ENCODE assay signal across 14 cellular contexts in genomic region chr16:303760-304505, GRCh38. TPM values are rescaled to one million over a fixed set of nuclear protein-coding genes. Genes with fewer than 3 reads are reported as not detected.
A peak's percentile ranks its signal among the peaks of the same experiment; 100 is the strongest.
DNase-seq lines count a peak whose midpoint lies in the region; ATAC-seq and TF ChIP-seq lines count a peak whose summit lies in the region.
"Had no signal": no experiment of that assay in that cellular context is flagged by ENCODE, and none has a peak within 500 bp of the region (broad histone marks: within the 10 kb centered on the region; RNA-seq: fewer than 3 reads in every experiment).

No MANE protein-coding gene starts in this region.

- peak; percentile 23 for ATAC-seq in Right ventricle myocardium inferior
- ATAC-seq in T-helper 17 cell: peak; percentile 35
- peak; percentile 69 for ATAC-seq in left colon

- peaks cover 4% of the 10 kb centered on the region for H3K4me1 Mint-ChIP-seq in T-helper 17 cell

- TF ChIP-seq CTCF in right atrium auricular region (IDR thresholded peaks at IDR 0.05): peak in 1 of 2 donors; percentile 14
- TF ChIP-seq CTCF in smooth muscle cell (IDR thresholded peaks at IDR 0.05; ENCODE audit: borderline replicate concordance, insufficient read depth, poor library complexity, severe bottlenecking): no peak
- TF ChIP-seq CTCF in ascending aorta (IDR thresholded peaks at IDR 0.05): no peak

- H3K9ac ChIP-seq in smooth muscle cell (ENCODE audit: low read depth): no peak overlapping the region

- H2AFZ ChIP-seq in smooth muscle cell (ENCODE audit: low read depth): no peak overlapping the region

- H4K20me1 ChIP-seq in smooth muscle cell (ENCODE audit: low read depth): peaks cover 26% of the 10 kb centered on the region

- H3K36me3 ChIP-seq in right atrium auricular region (peaks cover 20% of the 10 kb centered on the region), smooth muscle cell (ENCODE audit: low read depth) (no peaks in the 10 kb centered on the region), ascending aorta (peaks cover 32 to 57% of the 10 kb centered on the region in 2 donors)
- H3K36me3 ChIP-seq: uterus had no signal

- H3K4me3 Mint-ChIP-seq in T-helper 17 cell: no peak overlapping the region

- H3K27ac Mint-ChIP-seq in T-helper 17 cell: no peak overlapping the region

- no peaks in the 10 kb centered on the region for H3K27me3 ChIP-seq in right atrium auricular region
- no peaks in the 10 kb centered on the region for H3K27me3 ChIP-seq in smooth muscle cell (ENCODE audit: low read depth)
- no peaks in the 10 kb centered on the region for H3K27me3 ChIP-seq in ascending aorta
- H3K27me3 ChIP-seq: uterus had no signal

- no peak overlapping the region for H3K4me2 ChIP-seq in smooth muscle cell

- H3F3A ChIP-seq in smooth muscle cell (ENCODE audit: low read depth): no peaks in the 10 kb centered on the region

- H3K27me3 Mint-ChIP-seq in T-helper 17 cell: no peaks in the 10 kb centered on the region

- no peaks in the 10 kb centered on the region for H3K4me1 ChIP-seq in right atrium auricular region
- H3K4me1 ChIP-seq in smooth muscle cell (ENCODE audit: low read depth): no peaks in the 10 kb centered on the region
- H3K4me1 ChIP-seq in ascending aorta: no peaks in the 10 kb centered on the region
- H3K4me1 ChIP-seq: uterus had no signal

- H3K79me2 ChIP-seq in smooth muscle cell (ENCODE audit: low read depth): peaks cover 2% of the 10 kb centered on the region

- no peaks in the 10 kb centered on the region for H3K36me3 Mint-ChIP-seq in T-helper 17 cell (ENCODE audit: low read depth)

- intact Hi-C loops in Right ventricle myocardium inferior (cut with DNase I) (no loop called here), left colon (cut with DNase I, micrococcal nuclease) (no loop called here), ascending aorta (cut with DNase I) (no loop called here)

- H3K9me3 ChIP-seq in right atrium auricular region: no peaks in the 10 kb centered on the region
- H3K9me3 ChIP-seq in T-helper 17 cell (ENCODE audit: control insufficient read depth, low read length, poor library complexity, severe bottlenecking): no peaks in the 10 kb centered on the region
- H3K9me3 ChIP-seq in smooth muscle cell (replicated peaks; ENCODE audit: low read depth): no peaks in the 10 kb centered on the region
- H3K9me3 ChIP-seq in ascending aorta: no peaks in the 10 kb centered on the region
- H3K9me3 ChIP-seq: uterus had no signal

- WGBS in smooth muscle cell (ENCODE audit: low lambda C conversion rate): 96% methylated on average over 43 of the region's 43 CpGs

- H3K27ac ChIP-seq in right atrium auricular region: no peak overlapping the region
- H3K27ac ChIP-seq in smooth muscle cell (ENCODE audit: low read depth): no peak overlapping the region
- no peak overlapping the region for H3K27ac ChIP-seq in ascending aorta
- H3K27ac ChIP-seq: uterus had no signal

- DNase-seq in Right ventricle myocardium inferior (ENCODE audit: missing footprints) (no peak), right atrium auricular region (ENCODE audit: low spot score) (no peak), T-helper 17 cell (no peak), left colon (peak in 1 of 2 donors; percentile 34), GM03348 (ENCODE audit: low spot score) (no peak), NCI-H1930 (lab: John Stamatoyannopoulos, UW) (no peak), smooth muscle cell (lab: John Stamatoyannopoulos, UW; ENCODE audit: unreplicated experiment) (no peak), ascending aorta (ENCODE audit: low spot score in 2 of 2) (no peak)
- DNase-seq: activated CD4-positive, CD25-positive, alpha-beta regulatory T cell treated with anti-CD3 and anti-CD28 coated beads, Interleukin-2, amount 50 U/mL, for 72 hours; MV-4-11; NCI-H446 treated with DMSO at 0.1 percent for 48 hours; SHP77 treated with DMSO at 0.1 percent for 48 hours; stimulated activated CD4-positive, alpha-beta T cell treated with anti-CD3 and anti-CD28 coated beads, Interleukin-12 subunit alpha, Interleukin-12 subunit beta, amount 100 ng/mL, for 4 hours; uterus had no signal

- H3K4me3 ChIP-seq in right atrium auricular region (no peak overlapping the region), smooth muscle cell (no peak overlapping the region), ascending aorta (no peak overlapping the region)
- H3K4me3 ChIP-seq: uterus had no signal

RNA-seq across cellular contexts. Expression of gene PDIA2, which starts 21.0 kb away (rescaled TPM):
- total RNA-seq in Right ventricle myocardium inferior (1.6 TPM), right atrium auricular region (1 to 10 TPM in 1 of 2 donors, under 1 TPM in 1; 0.52 to 5.4 TPM), T-helper 17 cell (under 1 TPM in 1 of 2 donors, not detected in 1; 0.99 TPM), left colon (1 to 10 TPM in 1 of 2 donors, under 1 TPM in 1; 0.67 to 2.1 TPM), smooth muscle cell (0.18 TPM in 1 of 2 replicates, not detected in the other), ascending aorta (not detected)
- 0.43 and 0.86 TPM in 2 replicates for polyA plus RNA-seq in smooth muscle cell

RNA-seq across cellular contexts. Expression of gene ARHGDIG, which starts 23.5 kb away (rescaled TPM):
- total RNA-seq in Right ventricle myocardium inferior: 9.3 TPM
- 1 to 10 TPM; 5.9 to 6.8 TPM for total RNA-seq in right atrium auricular region
- total RNA-seq in T-helper 17 cell: not detected
- 1 to 10 TPM; 2.4 to 6.5 TPM for total RNA-seq in left colon
- total RNA-seq in smooth muscle cell: 0.58 and 0.63 TPM in 2 replicates
- 2.9 and 4.7 TPM in 2 replicates for polyA plus RNA-seq in smooth muscle cell
- not detected for total RNA-seq in ascending aorta

RNA-seq across cellular contexts. Expression of gene RGS11, which starts 28.2 kb away (rescaled TPM):
- total RNA-seq in Right ventricle myocardium inferior: 15.4 TPM
- total RNA-seq in right atrium auricular region: 1 to 10 TPM; 8.3 to 9.0 TPM
- total RNA-seq in T-helper 17 cell: not detected
- total RNA-seq in left colon: 1 to 10 TPM; 2.6 to 7.6 TPM
- total RNA-seq in smooth muscle cell: 0.04 and 2.2 TPM in 2 replicates
- polyA plus RNA-seq in smooth muscle cell: 3.9 TPM in 2 replicates
- total RNA-seq in ascending aorta: 32.6 TPM

RNA-seq across cellular contexts. Expression of gene AXIN1, which starts 48.6 kb away (rescaled TPM):
- total RNA-seq in Right ventricle myocardium inferior: 12.8 TPM
- 10 to 100 TPM; 12.9 to 19.4 TPM for total RNA-seq in right atrium auricular region
- total RNA-seq in T-helper 17 cell: 10 to 100 TPM; 38.9 to 42.5 TPM
- total RNA-seq in left colon: 10 to 100 TPM; 32.8 to 38.4 TPM
- 12.7 and 13.0 TPM in 2 replicates for total RNA-seq in smooth muscle cell
- polyA plus RNA-seq in smooth muscle cell: 15.0 and 15.2 TPM in 2 replicates
- 27.6 TPM for total RNA-seq in ascending aorta
